11 cellular contexts compared by ENCODE assay signal in the genomic region with DNA sequence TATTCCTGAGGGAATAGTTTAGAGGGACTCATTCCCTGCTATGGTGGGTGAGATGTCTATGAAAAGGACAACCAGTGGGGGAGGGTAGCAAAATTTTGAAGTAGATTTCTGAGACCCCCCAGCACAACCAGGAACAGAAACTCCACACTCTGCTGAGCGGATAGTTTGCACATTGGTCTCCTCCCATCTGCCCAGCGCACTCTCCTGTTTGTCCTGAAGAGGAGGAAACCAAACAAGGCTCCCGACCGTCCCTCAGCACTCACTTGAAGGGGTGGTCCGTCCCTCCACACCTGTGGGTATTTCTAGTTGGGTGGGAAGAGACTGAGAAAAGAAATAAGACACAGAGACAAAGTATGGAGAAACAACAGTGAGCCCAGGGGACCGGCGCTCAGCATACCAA. TPM values are rescaled to one million over a fixed set of nuclear protein-coding genes. Genes with fewer than 3 reads are reported as not detected.
DNase-seq lines count a peak whose midpoint lies in the region; ATAC-seq, FAIRE-seq and TF ChIP-seq lines count a peak whose summit lies in the region.
"Not testable (repeated sequence)": the region's sequence is repeated elsewhere in the genome, so short reads cannot be mapped to it uniquely, and the experiment has no call there.
"Had no signal": no experiment of that assay in that cellular context is flagged by ENCODE, and none has a peak within 500 bp of the region (broad histone marks: within the 10 kb centered on the region; RNA-seq: fewer than 3 reads in every experiment).

No MANE protein-coding gene starts in this region.

- H3K36me3 Mint-ChIP-seq in memory B cell; stimulated activated naive B cell treated with anti-CD40 and anti-IgM and Interleukin-4, amounts not matched to agents 10 μg/mL and 1 μg/mL and 100 μg/mL, for 72 hours: not testable (repeated sequence)

- H3K27ac Mint-ChIP-seq in memory B cell: not testable (repeated sequence)
- peak overlapping the region; percentile 94 for H3K27ac Mint-ChIP-seq in stimulated activated naive B cell treated with anti-CD40 and anti-IgM and Interleukin-4, amounts not matched to agents 10 μg/mL and 1 μg/mL and 100 μg/mL, for 72 hours

- not testable (repeated sequence) for H3K79me2 ChIP-seq in OCI-LY7 (ENCODE audit: insufficient read depth, low read depth, low read length); GM12878 (ENCODE audit: control insufficient read depth, insufficient read depth, low read length)

- CTCF ChIA-PET in OCI-LY7 (lab: Charles Lee; ENCODE audit: unreplicated experiment); GM12878 (lab: Yijun Ruan, JAX): not testable (repeated sequence)

- not testable (repeated sequence) for H3K9me3 ChIP-seq in BLaER1 treated with 17β-estradiol and CSF1 and Interleukin-3, amounts not matched to agents 10 nM and 100 nM (replicated peaks in 1 of 11); OCI-LY7 (ENCODE audit: low read length); GM12878 (replicated peaks; ENCODE audit: control insufficient read depth, insufficient read depth, low read length)

- in situ Hi-C loops in GM12878 (cut with MboI): not testable (repeated sequence)

- TF ChIP-seq EP300 in GM12878 (IDR thresholded peaks at IDR 0.05; ENCODE audit: borderline replicate concordance in 1 of 2, control insufficient read depth in 1 of 2, low read depth in 2 of 2, low read length in 2 of 2): not testable (repeated sequence)

- not testable (repeated sequence) for H3K27ac ChIP-seq in BLaER1 treated with 17β-estradiol and CSF1 and Interleukin-3, amounts not matched to agents 10 nM and 100 nM; GM12878 (ENCODE audit: control insufficient read depth, insufficient read depth)
- peak overlapping the region; percentile 74 for H3K27ac ChIP-seq in OCI-LY7 (ENCODE audit: low read depth, low read length, poor library complexity, severe bottlenecking)

- TF ChIP-seq POLR2A in GM12878 (IDR thresholded peaks at IDR 0.05; ENCODE audit: low read depth, low read length): not testable (repeated sequence)

- WGBS in GM12878 (ENCODE audit: insufficient coverage, insufficient replicate concordance, low lambda C conversion rate, missing lambda C conversion rate): 7% methylated on average over 7 of the region's 7 CpGs

- POLR2A ChIA-PET in OCI-LY7 (lab: Charles Lee); GM12878 (lab: Charles Lee): not testable (repeated sequence)

- H3K4me2 ChIP-seq in BLaER1 treated with 17β-estradiol and CSF1 and Interleukin-3, amounts not matched to agents 10 nM and 100 nM: peak overlapping the region in 6 of 11 experiments; percentile 18 to 43 (median 24); a peak in 9 of 22 replicates
- peak overlapping the region; percentile 65 for H3K4me2 ChIP-seq in OCI-LY7 (ENCODE audit: low read length)
- not testable (repeated sequence) for H3K4me2 ChIP-seq in GM12878 (ENCODE audit: control insufficient read depth, insufficient read depth)

- H3K4me1 ChIP-seq in BLaER1 treated with 17β-estradiol and CSF1 and Interleukin-3, amounts not matched to agents 10 nM and 100 nM; GM12878 (ENCODE audit: control insufficient read depth, insufficient read depth, low read length): not testable (repeated sequence)
- H3K4me1 ChIP-seq in OCI-LY7 (ENCODE audit: insufficient read depth, low read length, poor library complexity, severe bottlenecking): peaks cover 51% of the 10 kb centered on the region

- BruUV-seq in OCI-LY7 (replicated peaks; lab: Mats Ljungman, UMichigan); GM12878 (replicated peaks; lab: Mats Ljungman, UMichigan): not testable (repeated sequence)

- H3K4me3 ChIP-seq in BLaER1 treated with 17β-estradiol and CSF1 and Interleukin-3, amounts not matched to agents 10 nM and 100 nM; GM12878: not testable (repeated sequence)
- H3K4me3 ChIP-seq in OCI-LY7 (ENCODE audit: low read depth, low read length, poor library complexity, severe bottlenecking): peak overlapping the region; percentile 59

- not testable (repeated sequence) for ATAC-seq in GM12878; memory B cell (ENCODE audit: low read depth); stimulated activated naive B cell treated with anti-CD40 and anti-IgM and Interleukin-4, amounts not matched to agents 10 μg/mL and 1 μg/mL and 100 μg/mL, for 72 hours (replicated peaks)

- not testable (repeated sequence) for H4K20me1 ChIP-seq in BLaER1 treated with 17β-estradiol and CSF1 and Interleukin-3, amounts not matched to agents 10 nM and 100 nM; OCI-LY7 (ENCODE audit: insufficient read depth, low read length); GM12878 (ENCODE audit: control insufficient read depth, insufficient read depth)

- not testable (repeated sequence) for H3K36me3 ChIP-seq in BLaER1 treated with 17β-estradiol and CSF1 and Interleukin-3, amounts not matched to agents 10 nM and 100 nM; OCI-LY7 (ENCODE audit: insufficient read depth, low read length); GM12878 (ENCODE audit: control insufficient read depth in 2 of 2, insufficient read depth in 2 of 2, low read length in 1 of 2)

- not testable (repeated sequence) for H3K9me3 Mint-ChIP-seq in memory B cell; stimulated activated naive B cell treated with anti-CD40 and anti-IgM and Interleukin-4, amounts not matched to agents 10 μg/mL and 1 μg/mL and 100 μg/mL, for 72 hours

- TF ChIP-seq CTCF in OCI-LY7 (conservative IDR thresholded peaks at IDR 0.05; ENCODE audit: low read length); GM12878 (IDR thresholded peaks at IDR 0.05 in 2 of 3, conservative IDR thresholded peaks at IDR 0.05 in 1 of 3; ENCODE audit: control insufficient read depth in 2 of 3, extremely low read depth in 1 of 3, insufficient read depth in 1 of 3, low read depth in 3 of 3, low read length in 3 of 3): not testable (repeated sequence)

- not testable (repeated sequence) for H3K9ac ChIP-seq in BLaER1 treated with 17β-estradiol and CSF1 and Interleukin-3, amounts not matched to agents 10 nM and 100 nM; GM12878 (ENCODE audit: control insufficient read depth, insufficient read depth, low read length)

- not testable (repeated sequence) for H3K27me3 Mint-ChIP-seq in memory B cell
- H3K27me3 Mint-ChIP-seq in stimulated activated naive B cell treated with anti-CD40 and anti-IgM and Interleukin-4, amounts not matched to agents 10 μg/mL and 1 μg/mL and 100 μg/mL, for 72 hours: peaks cover 6 to 18% of the 10 kb centered on the region in 2 donors

- peak; percentile 26 for DNase-seq in NAMALWA (ENCODE audit: low spot score)
- peak; percentile 59 for DNase-seq in OCI-LY7 (ENCODE audit: low spot score)
- not testable (repeated sequence) for DNase-seq in GM12878 (ENCODE audit: low read depth, low spot score); memory B cell (ENCODE audit: low spot score in 2 of 2); stimulated activated naive B cell treated with anti-CD40 and anti-IgM and Interleukin-4, amounts not matched to agents 10 μg/mL and 1 μg/mL and 100 μg/mL, for 72 hours

- H3K27me3 ChIP-seq in BLaER1 treated with 17β-estradiol and CSF1 and Interleukin-3, amounts not matched to agents 10 nM and 100 nM; GM12878 (replicated peaks in 1 of 2; ENCODE audit: control insufficient read depth in 2 of 2, insufficient read depth in 2 of 2, low read length in 1 of 2): not testable (repeated sequence)

- not testable (repeated sequence) for FAIRE-seq in GM12878 (lab: Jason Lieb, UNC)

- not testable (repeated sequence) for H3K9me2 ChIP-seq in OCI-LY7 (ENCODE audit: insufficient read depth, low read length)

- peak overlapping the region; percentile 75 for H3K4me3 Mint-ChIP-seq in memory B cell
- H3K4me3 Mint-ChIP-seq in stimulated activated naive B cell treated with anti-CD40 and anti-IgM and Interleukin-4, amounts not matched to agents 10 μg/mL and 1 μg/mL and 100 μg/mL, for 72 hours: peak overlapping the region; percentile 1 to 67

- TF ChIP-seq RAD21 in GM12878 (IDR thresholded peaks at IDR 0.05; ENCODE audit: insufficient read depth, low read depth, low read length): not testable (repeated sequence)

- intact Hi-C loops in OCI-LY7 (cut with micrococcal nuclease; ENCODE audit: unreplicated experiment); GM12878 (cut with micrococcal nuclease; ENCODE audit: unreplicated experiment): not testable (repeated sequence)

- SMC1A ChIA-PET in GM12878 (lab: Charles Lee; ENCODE audit: uncharacterized antibody, unreplicated experiment): not testable (repeated sequence)

- H2AFZ ChIP-seq in OCI-LY7 (ENCODE audit: low read length); GM12878 (ENCODE audit: control insufficient read depth, low read depth, low read length): not testable (repeated sequence)

- peaks cover 10% of the 10 kb centered on the region for H3K4me1 Mint-ChIP-seq in memory B cell
- peaks cover 8 to 34% of the 10 kb centered on the region in 2 donors for H3K4me1 Mint-ChIP-seq in stimulated activated naive B cell treated with anti-CD40 and anti-IgM and Interleukin-4, amounts not matched to agents 10 μg/mL and 1 μg/mL and 100 μg/mL, for 72 hours

- RAD21 ChIA-PET in GM12878 (lab: Charles Lee; ENCODE audit: unreplicated experiment): not testable (repeated sequence)

TF ChIP-seq in GM12878, 131 proteins besides CTCF, POLR2A, EP300 and RAD21:
- TF ChIP-seq POU2F2 (IDR thresholded peaks at IDR 0.05; ENCODE audit: borderline replicate concordance, low read depth, low read length): 0 out of 3 replicates have a peak, but pooled peaks have one; percentile 15

RNA-seq across cellular contexts. Expression of a gene that starts 41.8 kb away (rescaled TPM):
- total RNA-seq in OCI-LY7 (2014; rRNA removed; shearing (Covaris generic)): 1.5 and 2.9 TPM in 2 replicates
- 8.0 and 8.3 TPM in 2 replicates for total RNA-seq in OCI-LY7 (2022)
- total RNA-seq in GM12878 (2013; cell fraction: nucleolus; rRNA removed): not detected in 2 replicates
- total RNA-seq in GM12878 (2014; rRNA removed): 0.16 and 0.17 TPM in 2 replicates
- not detected in 2 replicates for total RNA-seq in GM12878 (2014; rRNA removed; fragmentation: Illumina TruSeq; extraction: Trizol)
- not detected in 2 replicates for total RNA-seq in GM12878 (2021)
- polyA plus RNA-seq in GM12878 (2011; ENCODE audit: low read depth): not detected
- polyA plus RNA-seq in GM12878 (2011; rRNA removed): not detected in 2 replicates
- polyA plus RNA-seq in GM12878 (2011; cell fraction: cytosol; rRNA removed): not detected in 2 replicates
- polyA plus RNA-seq in GM12878 (2011; cell fraction: nucleus; rRNA removed): not detected in 2 replicates
- not detected in 2 replicates for polyA plus RNA-seq in GM12878 (2012)
- 0.09 TPM in 1 of 2 replicates, not detected in the other for polyA plus RNA-seq in GM12878 (2014; fragmentation: Illumina TruSeq; extraction: Trizol)
- polyA plus RNA-seq in GM12878 (2014; fragmentation: Nextera tagmentation; extraction: Ambion mirVana): not detected
- not detected in 2 replicates for polyA plus RNA-seq in GM12878 (2014; rRNA removed)
- polyA plus RNA-seq in GM12878 (2016; fragmentation: Nextera tagmentation; extraction: Ambion mirVana): not detected
- polyA minus RNA-seq in GM12878 (2011; rRNA and poly(A)+ RNA removed): not detected in 2 replicates
- polyA minus RNA-seq in GM12878 (2011; cell fraction: cytosol; rRNA and poly(A)+ RNA removed): not detected in 2 replicates
- polyA minus RNA-seq in GM12878 (2011; cell fraction: nucleus; rRNA and poly(A)+ RNA removed): not detected in 2 replicates
- total RNA-seq: CD4-positive, CD25-positive, alpha-beta regulatory T cell; CD8-positive, alpha-beta T cell; G401; HFFc6 had no signal
- polyA plus RNA-seq: A549; CD4-positive, CD25-positive, alpha-beta regulatory T cell had no signal
